Comparison of ENCODE assay signal across 1 cellular context in the genomic region with DNA sequence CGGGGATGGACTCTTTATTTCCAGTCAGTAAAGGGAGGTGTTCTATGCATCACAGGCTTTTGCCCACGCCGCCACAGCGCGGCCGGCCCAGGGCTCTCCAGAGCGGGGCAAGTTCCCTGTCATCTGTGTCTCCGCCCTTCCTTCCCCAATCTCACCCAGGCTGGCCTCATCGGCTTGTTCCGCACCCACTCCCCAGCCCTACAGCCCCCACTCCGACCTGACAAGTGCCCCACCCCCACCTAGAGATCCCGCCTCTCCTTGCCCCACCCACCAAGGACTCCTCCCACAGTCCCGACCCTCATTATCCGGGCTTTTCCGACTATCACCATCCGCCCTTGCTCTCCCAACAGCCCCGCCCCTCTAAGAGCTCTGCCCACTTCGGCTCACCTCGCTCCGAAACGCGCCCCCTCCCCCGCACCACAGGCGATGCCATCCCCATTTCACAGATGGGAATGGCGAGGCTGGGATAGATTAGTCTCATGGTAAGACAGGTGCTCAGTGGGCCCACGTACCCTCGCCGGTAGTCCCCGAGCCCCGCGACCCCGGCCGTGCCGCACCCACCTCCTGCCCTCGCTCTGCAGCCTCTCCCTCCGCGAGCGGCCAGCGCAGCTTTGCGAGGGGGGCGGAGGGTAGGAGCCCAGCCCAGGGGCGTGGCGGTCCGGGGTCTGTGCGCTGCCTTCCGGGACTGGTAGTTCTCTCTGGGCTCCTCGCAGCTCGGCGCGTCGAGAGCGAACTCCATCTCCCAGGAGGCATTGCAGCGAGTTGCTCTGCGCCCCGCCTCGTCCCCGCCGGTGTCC.
A peak's percentile ranks its signal among the peaks of the same experiment; 100 is the strongest.
TF ChIP-seq lines count a peak whose summit lies in the region.

KCTD21 (minus strand) TSS at position 615 of the 797 bp plus-strand sequence. CDS start 14,072 bp downstream, outside the sequence.

TF ChIP-seq in H1, 55 proteins besides CTCF, POLR2A, EP300 and RAD21:
- TF ChIP-seq KDM4A (IDR thresholded peaks at IDR 0.05; ENCODE audit: low read depth, low read length, severe bottlenecking) (peak; percentile 99), KDM1A (IDR thresholded peaks at IDR 0.05; ENCODE audit: borderline replicate concordance, low read length) (peak; percentile 100), EGR1 (IDR thresholded peaks at IDR 0.05; ENCODE audit: borderline replicate concordance, low read depth, low read length) (no peak), ASH2L (IDR thresholded peaks at IDR 0.05; ENCODE audit: low read length) (peak; percentile 94), TAF1 (IDR thresholded peaks at IDR 0.05; ENCODE audit: low read depth, low read length) (peak; percentile 35; the same call in 1 of the 2 replicates), SAP30 (IDR thresholded peaks at IDR 0.05; ENCODE audit: insufficient read depth, insufficient replicate concordance, low read length) (peak; percentile 71), CBX5 (IDR thresholded peaks at IDR 0.05; ENCODE audit: low read depth, low read length) (no peak), SP1 (IDR thresholded peaks at IDR 0.05; ENCODE audit: low read depth, low read length) (peak; percentile 54; the same call in 1 of the 2 replicates), SP4 (IDR thresholded peaks at IDR 0.05; ENCODE audit: low read length) (peak; percentile 66; the same call in 1 of the 2 replicates), CHD7 (IDR thresholded peaks at IDR 0.05; ENCODE audit: insufficient replicate concordance, low read length) (no peak), SIX5 (IDR thresholded peaks at IDR 0.05; ENCODE audit: low read depth, low read length) (peak; percentile 88), CREB1 (IDR thresholded peaks at IDR 0.05) (peak; percentile 71; the same call in 1 of the 2 replicates), TAF7 (optimal IDR thresholded peaks at IDR 0.05; ENCODE audit: borderline replicate concordance, low read depth, low read length) (no peak), MAX (IDR thresholded peaks at IDR 0.05) (peak; percentile 41), HDAC2 (IDR thresholded peaks at IDR 0.05; ENCODE audit: borderline replicate concordance in 1 of 2, low read depth in 2 of 2, low read length in 2 of 2) (peak in 1 of 2 experiments; percentile 99; a peak in 2 of 4 replicates), SIN3A (conservative IDR thresholded peaks at IDR 0.05 in 1 of 2, IDR thresholded peaks at IDR 0.05 in 1 of 2; ENCODE audit: low read depth in 1 of 2, low read length in 2 of 2) (peak; percentile 19 to 61; a peak in 2 of 4 replicates), PHF8 (conservative IDR thresholded peaks at IDR 0.05; ENCODE audit: low read depth, low read length) (peak; percentile 53; the same call in 1 of the 2 replicates)
- TF ChIP-seq, protein P1, sequence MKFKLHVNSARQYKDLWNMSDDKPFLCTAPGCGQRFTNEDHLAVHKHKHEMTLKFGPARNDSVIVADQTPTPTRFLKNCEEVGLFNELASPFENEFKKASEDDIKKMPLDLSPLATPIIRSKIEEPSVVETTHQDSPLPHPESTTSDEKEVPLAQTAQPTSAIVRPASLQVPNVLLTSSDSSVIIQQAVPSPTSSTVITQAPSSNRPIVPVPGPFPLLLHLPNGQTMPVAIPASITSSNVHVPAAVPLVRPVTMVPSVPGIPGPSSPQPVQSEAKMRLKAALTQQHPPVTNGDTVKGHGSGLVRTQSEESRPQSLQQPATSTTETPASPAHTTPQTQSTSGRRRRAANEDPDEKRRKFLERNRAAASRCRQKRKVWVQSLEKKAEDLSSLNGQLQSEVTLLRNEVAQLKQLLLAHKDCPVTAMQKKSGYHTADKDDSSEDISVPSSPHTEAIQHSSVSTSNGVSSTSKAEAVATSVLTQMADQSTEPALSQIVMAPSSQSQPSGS (IDR thresholded peaks at IDR 0.05; ENCODE audit: low read length), result no peak
